Comparison of ENCODE assay signal across 8 cellular contexts in genomic region chr22:31083923-31084810, GRCh38. TPM values are rescaled to one million over a fixed set of nuclear protein-coding genes. Genes with fewer than 3 reads are reported as not detected.
DNase-seq lines count a peak whose midpoint lies in the region; ATAC-seq and TF ChIP-seq lines count a peak whose summit lies in the region.

No MANE protein-coding gene starts in this region.

- H3K4me1 ChIP-seq in SK-N-SH (ENCODE audit: control insufficient read depth in 1 of 2, insufficient read depth in 2 of 2, low read depth in 1 of 2, low read length in 1 of 2) = peaks cover 21 to 40% of the 10 kb centered on the region in 2 experiments; a peak in 2 of 4 replicates
- peaks cover 58 to 84% (median 78%) of the 10 kb centered on the region in 4 donors for H3K4me1 ChIP-seq in esophagus muscularis mucosa
- H3K4me1 ChIP-seq in parathyroid adenoma = peaks cover 3% of the 10 kb centered on the region

- intact Hi-C loops in esophagus muscularis mucosa (cut with DNase I) = loop anchor here (1.0 to 2.0 kb wide), 3 partner anchors 29 to 137 kb away; partner anchors contain the start of genes MORC2 and TUG1

- no peaks in the 10 kb centered on the region for H4K20me1 ChIP-seq in SK-N-SH (ENCODE audit: insufficient read depth)

- H3K79me2 ChIP-seq in SK-N-SH (ENCODE audit: insufficient read depth) (peaks cover 53% of the 10 kb centered on the region), parathyroid adenoma (no peaks in the 10 kb centered on the region)

- TF ChIP-seq POLR2A in esophagus muscularis mucosa (IDR thresholded peaks at IDR 0.05; ENCODE audit: low read depth) = peak; percentile 78

- H2AFZ ChIP-seq in SK-N-SH (ENCODE audit: low read depth) (peak overlapping the region; percentile 56; the same call in 1 of the 2 replicates), parathyroid adenoma (peak overlapping the region; percentile 88)

- POLR2A ChIA-PET in SK-N-SH (lab: Yijun Ruan, JAX) = interaction anchor here (0.8 to 2.2 kb wide), 7 partner anchors 10 to 162 kb away, joined by 3 to 11 read pairs (median 6); partner anchors contain the start of genes INPP5J, MORC2, SELENOM and TUG1

- H3K9ac ChIP-seq in SK-N-SH = peak overlapping the region; percentile 81
- no peak overlapping the region for H3K9ac ChIP-seq in parathyroid adenoma

- no peaks in the 10 kb centered on the region for H3K27me3 ChIP-seq in SK-N-SH (ENCODE audit: insufficient read depth)
- H3K27me3 ChIP-seq in esophagus muscularis mucosa = no peaks in the 10 kb centered on the region
- no peaks in the 10 kb centered on the region for H3K27me3 ChIP-seq in parathyroid adenoma (ENCODE audit: control insufficient read depth, insufficient read depth, low read length)

- no peak for TF ChIP-seq EP300 in SK-N-SH (IDR thresholded peaks at IDR 0.05; ENCODE audit: borderline replicate concordance in 1 of 2, low read depth in 1 of 2, low read length in 1 of 2)
- TF ChIP-seq EP300 in esophagus muscularis mucosa (IDR thresholded peaks at IDR 0.05) = no peak

- 33% methylated on average over 15 of the region's 18 CpGs for WGBS in SK-N-SH (ENCODE audit: low lambda C conversion rate)
- WGBS in esophagus muscularis mucosa = 14% methylated on average over 7 of the region's 18 CpGs

- H3K9me3 ChIP-seq in SK-N-SH (no peaks in the 10 kb centered on the region), esophagus muscularis mucosa (no peaks in the 10 kb centered on the region), parathyroid adenoma (ENCODE audit: control insufficient read depth, low read length) (no peaks in the 10 kb centered on the region)

- no peak for DNase-seq in activated CD8-positive, alpha-beta memory T cell treated with anti-CD3 and anti-CD28 coated beads, Interleukin-2, amount 10 ng/mL, durations not matched to agents 7 days and 5 days
- no peak for DNase-seq in activated CD8-positive, alpha-beta memory T cell treated with anti-CD3 and anti-CD28 coated beads, Interleukin-2, amount 50 U/mL, for 48 hours
- DNase-seq in SK-N-SH (peak; percentile 60), esophagus muscularis mucosa (ENCODE audit: extremely low spot score) (peak; percentile 92), GDM1 (lab: John Stamatoyannopoulos, UW) (no peak), HK-2 (ENCODE audit: unreplicated experiment) (no peak)
- DNase-seq in stimulated activated CD8-positive, alpha-beta memory T cell treated with anti-CD3 and anti-CD28 coated beads, Interleukin-4, amount 100 ng/mL, for 48 hours = no peak

- H3K4me1 Mint-ChIP-seq in activated CD8-positive, alpha-beta memory T cell treated with anti-CD3 and anti-CD28 coated beads, Interleukin-2, amount 10 ng/mL, durations not matched to agents 7 days and 5 days = peaks cover 36% of the 10 kb centered on the region

- H3F3A ChIP-seq in SK-N-SH (replicated peaks; ENCODE audit: insufficient read depth) = no peaks in the 10 kb centered on the region

- no peak for TF ChIP-seq CTCF in SK-N-SH (IDR thresholded peaks at IDR 0.05)
- no peak for TF ChIP-seq CTCF in esophagus muscularis mucosa (IDR thresholded peaks at IDR 0.05)
- no peak for TF ChIP-seq CTCF in parathyroid adenoma (IDR thresholded peaks at IDR 0.05)

- TF ChIP-seq RAD21 in SK-N-SH (IDR thresholded peaks at IDR 0.05; ENCODE audit: low read length) = no peak

- peaks cover 0 to 8% of the 10 kb centered on the region in 2 experiments for H3K36me3 ChIP-seq in SK-N-SH (replicated peaks in 1 of 2; ENCODE audit: control insufficient read depth in 1 of 2, insufficient read depth in 2 of 2, low read length in 1 of 2)
- peaks cover 14 to 45% (median 28%) of the 10 kb centered on the region in 4 donors for H3K36me3 ChIP-seq in esophagus muscularis mucosa
- no peaks in the 10 kb centered on the region for H3K36me3 ChIP-seq in parathyroid adenoma (ENCODE audit: control insufficient read depth, insufficient read depth, low read length)

- no peaks in the 10 kb centered on the region for H3K9me2 ChIP-seq in SK-N-SH

- no peaks in the 10 kb centered on the region for H3K27me3 Mint-ChIP-seq in activated CD8-positive, alpha-beta memory T cell treated with anti-CD3 and anti-CD28 coated beads, Interleukin-2, amount 10 ng/mL, durations not matched to agents 7 days and 5 days

- no peaks in the 10 kb centered on the region for H3K36me3 Mint-ChIP-seq in activated CD8-positive, alpha-beta memory T cell treated with anti-CD3 and anti-CD28 coated beads, Interleukin-2, amount 10 ng/mL, durations not matched to agents 7 days and 5 days

- CTCF ChIA-PET in activated CD8-positive, alpha-beta memory T cell treated with anti-CD3 and anti-CD28 coated beads, Interleukin-2, amount 10 ng/mL, durations not matched to agents 7 days and 5 days (lab: Charles Lee) = interaction anchor here (0.8 to 3.8 kb wide), 37 partner anchors 10 to 492 kb away, joined by 3 to 22 read pairs (median 5); partner anchors contain the start of genes LIMK2, MORC2, PIK3IP1 and RNF185
- CTCF ChIA-PET in SK-N-SH (lab: Yijun Ruan, JAX) = interaction anchor here (0.6 to 9.4 kb wide), 50 partner anchors 10 to 640 kb away, joined by 3 to 85 read pairs (median 5); partner anchors contain the start of genes INPP5J, PES1, RNF185 and SELENOM

- peak overlapping the region; percentile 70 to 74 for H3K4me3 ChIP-seq in SK-N-SH (ENCODE audit: low read depth in 2 of 2, low read length in 1 of 2)
- H3K4me3 ChIP-seq in esophagus muscularis mucosa = peak overlapping the region; percentile 68 to 91 (median 78)
- peak overlapping the region; percentile 53 for H3K4me3 ChIP-seq in parathyroid adenoma (ENCODE audit: low read depth, low read length)

- no peak for ATAC-seq in activated CD8-positive, alpha-beta memory T cell treated with anti-CD3 and anti-CD28 coated beads, Interleukin-2, amount 10 ng/mL, durations not matched to agents 7 days and 5 days

- peak overlapping the region; percentile 78 for H3K4me3 Mint-ChIP-seq in activated CD8-positive, alpha-beta memory T cell treated with anti-CD3 and anti-CD28 coated beads, Interleukin-2, amount 10 ng/mL, durations not matched to agents 7 days and 5 days

- H3K4me2 ChIP-seq in SK-N-SH (peak overlapping the region; percentile 92), parathyroid adenoma (ENCODE audit: low read length) (peak overlapping the region; percentile 64)

- H3K27ac ChIP-seq in SK-N-SH (ENCODE audit: low read depth in 2 of 2, low read length in 1 of 2) (peak overlapping the region; percentile 76 to 95), esophagus muscularis mucosa (replicated peaks in 1 of 4) (peak overlapping the region; percentile 98 to 99 (median 99)), parathyroid adenoma (peak overlapping the region; percentile 87)

- no peaks in the 10 kb centered on the region for H3K9me3 Mint-ChIP-seq in activated CD8-positive, alpha-beta memory T cell treated with anti-CD3 and anti-CD28 coated beads, Interleukin-2, amount 10 ng/mL, durations not matched to agents 7 days and 5 days (ENCODE audit: low read depth)

- peak overlapping the region; percentile 78 for H3K27ac Mint-ChIP-seq in activated CD8-positive, alpha-beta memory T cell treated with anti-CD3 and anti-CD28 coated beads, Interleukin-2, amount 10 ng/mL, durations not matched to agents 7 days and 5 days

TF ChIP-seq in SK-N-SH, 30 proteins besides CTCF, POLR2A, EP300 and RAD21 (continues in another document):
- TF ChIP-seq SIN3A (IDR thresholded peaks at IDR 0.05; ENCODE audit: borderline replicate concordance, low read depth, low read length) = no peak
- TF ChIP-seq TCF12 (IDR thresholded peaks at IDR 0.05) = no peak
- no peak for TF ChIP-seq FOXJ3 (CRISPR knock-in tag; IDR thresholded peaks at IDR 0.05)
- no peak for TF ChIP-seq SMC3 (IDR thresholded peaks at IDR 0.05; ENCODE audit: low read depth, low read length)
- TF ChIP-seq NFIC (IDR thresholded peaks at IDR 0.05; ENCODE audit: borderline replicate concordance) = no peak

RNA-seq across cellular contexts. Expression of gene SMTN, which starts 3.0 kb away (rescaled TPM):
- total RNA-seq in activated CD8-positive, alpha-beta memory T cell treated with anti-CD3 and anti-CD28 coated beads, Interleukin-2, amount 10 ng/mL, durations not matched to agents 7 days and 5 days = 10 to 100 TPM; 35.6 to 51.2 TPM
- 12.5 and 30.4 TPM in 2 replicates for polyA plus RNA-seq in SK-N-SH (2012; rRNA removed)
- polyA plus RNA-seq in SK-N-SH (2012; cell fraction: cytosol; rRNA removed) = 9.1 and 14.9 TPM in 2 replicates
- 70.2 and 73.7 TPM in 2 replicates for polyA plus RNA-seq in SK-N-SH (2012; cell fraction: nucleus; rRNA removed)
- 1,000 to 10,000 TPM; 1,154 to 1,495 (median 1,416) TPM for total RNA-seq in esophagus muscularis mucosa

RNA-seq across cellular contexts. Expression of gene SELENOM, which starts 23.2 kb away (rescaled TPM):
- total RNA-seq in activated CD8-positive, alpha-beta memory T cell treated with anti-CD3 and anti-CD28 coated beads, Interleukin-2, amount 10 ng/mL, durations not matched to agents 7 days and 5 days = 1 to 10 TPM in 1 of 2 experiments, under 1 TPM in 1; 0.49 to 1.5 TPM
- polyA plus RNA-seq in SK-N-SH (2012; rRNA removed) = 97.1 and 117 TPM in 2 replicates
- 55.2 and 84.3 TPM in 2 replicates for polyA plus RNA-seq in SK-N-SH (2012; cell fraction: cytosol; rRNA removed)
- 81.0 and 129 TPM in 2 replicates for polyA plus RNA-seq in SK-N-SH (2012; cell fraction: nucleus; rRNA removed)
- 1,000 to 10,000 TPM; 1,118 to 1,733 (median 1,416) TPM for total RNA-seq in esophagus muscularis mucosa

RNA-seq across cellular contexts. Expression of gene INPP5J, which starts 38.6 kb away (rescaled TPM):
- total RNA-seq in activated CD8-positive, alpha-beta memory T cell treated with anti-CD3 and anti-CD28 coated beads, Interleukin-2, amount 10 ng/mL, durations not matched to agents 7 days and 5 days = under 1 TPM in 1 of 2 experiments, not detected in 1; 0.14 TPM
- polyA plus RNA-seq in SK-N-SH (2012; rRNA removed) = 3.2 TPM in 2 replicates
- 0.73 and 1.2 TPM in 2 replicates for polyA plus RNA-seq in SK-N-SH (2012; cell fraction: cytosol; rRNA removed)
- 14.7 and 18.9 TPM in 2 replicates for polyA plus RNA-seq in SK-N-SH (2012; cell fraction: nucleus; rRNA removed)
- total RNA-seq in esophagus muscularis mucosa = 1 to 10 TPM; 1.3 to 2.1 (median 1.8) TPM

RNA-seq across cellular contexts. Expression of gene PLA2G3, which starts 56.1 kb away (rescaled TPM):
- not detected for total RNA-seq in activated CD8-positive, alpha-beta memory T cell treated with anti-CD3 and anti-CD28 coated beads, Interleukin-2, amount 10 ng/mL, durations not matched to agents 7 days and 5 days
- polyA plus RNA-seq in SK-N-SH (2012; rRNA removed) = not detected in 2 replicates
- not detected in 2 replicates for polyA plus RNA-seq in SK-N-SH (2012; cell fraction: cytosol; rRNA removed)
- not detected in 2 replicates for polyA plus RNA-seq in SK-N-SH (2012; cell fraction: nucleus; rRNA removed)
- total RNA-seq in esophagus muscularis mucosa = not detected

Comparison
In these comparisons a context has a peak if more than half of its experiments do, and no peak if none do; other contexts are left out.
1. DNase-seq: peak in SK-N-SH (single experiment) and esophagus muscularis mucosa (single experiment); none in activated CD8-positive, alpha-beta memory T cell treated with anti-CD3 and anti-CD28 coated beads, Interleukin-2, amount 10 ng/mL, durations not matched to agents 7 days and 5 days (single experiment), activated CD8-positive, alpha-beta memory T cell treated with anti-CD3 and anti-CD28 coated beads, Interleukin-2, amount 50 U/mL, for 48 hours (single experiment), GDM1 (single experiment), HK-2 (single experiment) and stimulated activated CD8-positive, alpha-beta memory T cell treated with anti-CD3 and anti-CD28 coated beads, Interleukin-4, amount 100 ng/mL, for 48 hours (single experiment).
2. RNA of gene SMTN, which starts 3.0 kb away (total RNA-seq): 1,154 to 1,495 TPM in esophagus muscularis mucosa; 35.6 to 51.2 TPM in activated CD8-positive, alpha-beta memory T cell treated with anti-CD3 and anti-CD28 coated beads, Interleukin-2, amount 10 ng/mL, durations not matched to agents 7 days and 5 days; every median in the first group is over 10 times any median in the second.
3. RNA of gene SELENOM, which starts 23.2 kb away (total RNA-seq): 1,118 to 1,733 TPM in esophagus muscularis mucosa; 0.49 to 1.5 TPM in activated CD8-positive, alpha-beta memory T cell treated with anti-CD3 and anti-CD28 coated beads, Interleukin-2, amount 10 ng/mL, durations not matched to agents 7 days and 5 days; every median in the first group is over 100 times any median in the second.
4. Peak in every context shown above with its lines, with median percentiles within 50 percentile points of each other: H3K27ac ChIP-seq and H3K4me3 ChIP-seq.